In genomic region chr5:28954074-28954473, GRCh38 we compare ENCODE assay signal across 2 cellular contexts.
TF ChIP-seq lines count a peak whose summit lies in the region.

No MANE protein-coding gene starts in this region.

TF ChIP-seq in Ishikawa, 13 proteins besides CTCF, POLR2A, EP300 and RAD21:
- TF ChIP-seq TEAD4 (IDR thresholded peaks at IDR 0.05) = peak; percentile 45
- no peak for TF ChIP-seq FOXM1 (IDR thresholded peaks at IDR 0.05; ENCODE audit: borderline replicate concordance, low read depth)
- 0 out of 2 replicates have a peak, but pooled peaks have one; percentile 31 for TF ChIP-seq YY1 (IDR thresholded peaks at IDR 0.05; ENCODE audit: low read depth)
- TF ChIP-seq TAF1 (IDR thresholded peaks at IDR 0.05; ENCODE audit: low read depth) = no peak
- TF ChIP-seq MAX (IDR thresholded peaks at IDR 0.05) = no peak

TF ChIP-seq in H1, 55 proteins besides CTCF, POLR2A, EP300 and RAD21:
- no peak for TF ChIP-seq POLR2AphosphoS5 (IDR thresholded peaks at IDR 0.05; ENCODE audit: low read depth, low read length)
- TF ChIP-seq ATF3 (IDR thresholded peaks at IDR 0.05; ENCODE audit: insufficient read depth, low read depth, low read length) = no peak
- TF ChIP-seq TEAD4 (IDR thresholded peaks at IDR 0.05; ENCODE audit: low read depth, low read length) = 0 out of 2 replicates have a peak, but pooled peaks have one; percentile 22
- TF ChIP-seq YY1 (IDR thresholded peaks at IDR 0.05; ENCODE audit: low read depth, low read length) = peak; percentile 31; the same call in 1 of the 2 replicates
TF ChIP-seq in H1: peak in this region for 2.
